9 cellular contexts compared by ENCODE assay signal in genomic region chr10:62083868-62084267, GRCh38.
DNase-seq lines count a peak whose midpoint lies in the region; ATAC-seq and TF ChIP-seq lines count a peak whose summit lies in the region.
"Had no signal": no experiment of that assay in that cellular context is flagged by ENCODE, and none has a peak within 500 bp of the region (broad histone marks: within the 10 kb centered on the region; RNA-seq: fewer than 3 reads in every experiment).

No MANE protein-coding gene starts in this region.

- H3K4me1 ChIP-seq in colonic mucosa, result peaks cover 11% of the 10 kb centered on the region

- peak overlapping the region in 5 of 10 donors; percentile 30 to 51 (median 49) for H3K4me3 Mint-ChIP-seq in naive thymus-derived CD8-positive, alpha-beta T cell

- peaks cover 6% of the 10 kb centered on the region for H3K36me3 ChIP-seq in colonic mucosa

- no peak overlapping the region for H3K9ac ChIP-seq in colonic mucosa (ENCODE audit: low read depth in 2 of 2, low read length in 2 of 2)

- H3K9me3 Mint-ChIP-seq in naive thymus-derived CD8-positive, alpha-beta T cell, result peaks cover 0 to 6% (median 0%) of the 10 kb centered on the region in 9 donors

- H3K27me3 Mint-ChIP-seq in naive thymus-derived CD8-positive, alpha-beta T cell, result no peaks in the 10 kb centered on the region

- no peak overlapping the region for H3K4me3 ChIP-seq in colonic mucosa

- intact Hi-C loops in colonic mucosa (cut with DNase I) (no loop called here), posterior vena cava (cut with DNase I) (no loop called here)

- no peak for TF ChIP-seq CTCF in colonic mucosa (IDR thresholded peaks at IDR 0.05)

- ATAC-seq in naive thymus-derived CD8-positive, alpha-beta T cell, result no peak
- ATAC-seq in GM18502 (IDR thresholded peaks at IDR 0.05; ENCODE audit: poor library complexity, unreplicated experiment) (no peak), GM19397 (IDR thresholded peaks at IDR 0.05; ENCODE audit: unreplicated experiment) (no peak)

- H3K27me3 ChIP-seq in colonic mucosa, result no peaks in the 10 kb centered on the region

- peak overlapping the region in 7 of 10 donors; percentile 60 to 88 (median 82) for H3K27ac Mint-ChIP-seq in naive thymus-derived CD8-positive, alpha-beta T cell

- POLR2A ChIA-PET in naive thymus-derived CD8-positive, alpha-beta T cell (lab: Charles Lee), result no interaction called here

- H3K36me3 Mint-ChIP-seq in naive thymus-derived CD8-positive, alpha-beta T cell, result peaks cover 7 to 36% (median 22%) of the 10 kb centered on the region in 3 donors

- H3K4me1 Mint-ChIP-seq in naive thymus-derived CD8-positive, alpha-beta T cell, result peaks cover 12 to 69% (median 38%) of the 10 kb centered on the region in 4 donors

- peak overlapping the region; percentile 72 for H3K27ac ChIP-seq in colonic mucosa
- H3K27ac ChIP-seq: HL-60 had no signal

- H3K9me3 ChIP-seq in colonic mucosa, result no peaks in the 10 kb centered on the region

- peak; percentile 84 for DNase-seq in HCEC 1CT
- peak; percentile 87 for DNase-seq in NCI-H69 (lab: John Stamatoyannopoulos, UW)
- DNase-seq in colonic mucosa, result peak; percentile 38
- no peak for DNase-seq in naive thymus-derived CD8-positive, alpha-beta T cell
- no peak for DNase-seq in posterior vena cava (ENCODE audit: low spot score)
- no peak for DNase-seq in SKM-1 (lab: John Stamatoyannopoulos, UW; ENCODE audit: unreplicated experiment)

Comparison
In these comparisons a context has a peak if more than half of its experiments do, and no peak if none do; other contexts are left out.
1. DNase-seq: peak in HCEC 1CT (single experiment), NCI-H69 (single experiment) and colonic mucosa (single experiment); none in naive thymus-derived CD8-positive, alpha-beta T cell (0 of 10), posterior vena cava (single experiment) and SKM-1 (single experiment).